In genomic region chr10:96835826-96836365, GRCh38 we compare ENCODE assay signal across 11 cellular contexts. TPM values are rescaled to one million over a fixed set of nuclear protein-coding genes. Genes with fewer than 3 reads are reported as not detected.
DNase-seq lines count a peak whose midpoint lies in the region; ATAC-seq and TF ChIP-seq lines count a peak whose summit lies in the region.
"Had no signal": no experiment of that assay in that cellular context is flagged by ENCODE, and none has a peak within 500 bp of the region (broad histone marks: within the 10 kb centered on the region; RNA-seq: fewer than 3 reads in every experiment).

No MANE protein-coding gene starts in this region.

- no peak for TF ChIP-seq POLR2A in stomach (IDR thresholded peaks at IDR 0.05)

- WGBS in stomach, 5 donors, result 61 to 83% (median 68%) methylated on average over 1 of the region's 1 CpG

- no peaks in the 10 kb centered on the region for H3K9me3 Mint-ChIP-seq in immature natural killer cell

- peak overlapping the region; percentile 21 for H3K27ac ChIP-seq in cardiac muscle cell
- H3K27ac ChIP-seq in VCaP, result peak overlapping the region; percentile 92; the same call in 1 of the 2 replicates
- peak overlapping the region in 3 of 5 donors; percentile 1 to 27 (median 4) for H3K27ac ChIP-seq in stomach

- POLR2A ChIA-PET in HEK293T (lab: Yijun Ruan, JAX), result interaction anchor here (0.8 kb wide), 1 partner anchor 16 kb away, joined by 3 read pairs; no protein-coding TSS in a partner anchor

- H3K27ac Mint-ChIP-seq in immature natural killer cell, result peak overlapping the region in 5 of 6 donors; percentile 2 to 78 (median 34)

- no peak overlapping the region for H3K4me3 Mint-ChIP-seq in immature natural killer cell

- H3K4me1 ChIP-seq in cardiac muscle cell (ENCODE audit: low read depth) (peaks cover 21% of the 10 kb centered on the region), stomach (peaks cover 35 to 83% (median 54%) of the 10 kb centered on the region in 4 donors)

- DNase-seq in cardiac muscle cell (ENCODE audit: low read depth in 1 of 2, low spot score in 1 of 2), result no peak
- no peak for DNase-seq in left cardiac atrium
- DNase-seq in immature natural killer cell, result no peak
- DNase-seq in stomach, result no peak
- DNase-seq in AG08395 (ENCODE audit: low spot score), result no peak
- DNase-seq in H4 (ENCODE audit: low spot score), result no peak
- no peak for DNase-seq in HEK293T (ENCODE audit: extremely low spot score)
- DNase-seq: NCI-H187 treated with DMSO at 0.1 percent for 48 hours, substantia nigra had no signal

- peaks cover 10 to 16% (median 15%) of the 10 kb centered on the region in 3 donors for H3K27me3 Mint-ChIP-seq in immature natural killer cell (ENCODE audit: low read depth in 3 of 3)

- intact Hi-C loops in left cardiac atrium (cut with DNase I), result loop anchor here in 1 of 2 donors (10.0 kb wide), 1 partner anchor 189 kb away; no protein-coding TSS in a partner anchor
- intact Hi-C loops in stomach (cut with DNase I; ENCODE audit: low total_unique reads), result no loop called here

- TF ChIP-seq EP300 in stomach (IDR thresholded peaks at IDR 0.05), result no peak

- no peaks in the 10 kb centered on the region for H3K27me3 ChIP-seq in cardiac muscle cell
- no peaks in the 10 kb centered on the region for H3K27me3 ChIP-seq in stomach

- no peaks in the 10 kb centered on the region for H3K9me3 ChIP-seq in cardiac muscle cell (ENCODE audit: low read depth)
- H3K9me3 ChIP-seq in stomach, result no peaks in the 10 kb centered on the region

- no peak for ATAC-seq in left cardiac atrium
- ATAC-seq: left lobe of liver had no signal

- H3K4me3 ChIP-seq in cardiac muscle cell (no peak overlapping the region), stomach (peak overlapping the region in 1 of 4 donors; percentile 2)

- no peaks in the 10 kb centered on the region for H3K36me3 ChIP-seq in cardiac muscle cell
- H3K36me3 ChIP-seq in stomach, result no peaks in the 10 kb centered on the region

- TF ChIP-seq CTCF in cardiac muscle cell (IDR thresholded peaks at IDR 0.05; ENCODE audit: low read depth, low read length) (no peak), VCaP (conservative IDR thresholded peaks at IDR 0.05) (no peak), stomach (IDR thresholded peaks at IDR 0.05) (no peak)

- H3K36me3 Mint-ChIP-seq in immature natural killer cell, result no peaks in the 10 kb centered on the region

- H3K4me1 Mint-ChIP-seq in immature natural killer cell, result peaks cover 67 to 80% of the 10 kb centered on the region in 2 donors

- CTCF ChIA-PET in HEK293T (lab: Yijun Ruan, JAX), result no interaction called here

TF ChIP-seq in HEK293T, 16 proteins besides CTCF, POLR2A, EP300 and RAD21:
- TF ChIP-seq FOXK2 (IDR thresholded peaks at IDR 0.05) (no peak), TARDBP (IDR thresholded peaks at IDR 0.05) (no peak), CTBP1 (IDR thresholded peaks at IDR 0.05; ENCODE audit: borderline replicate concordance) (no peak), ARNT (IDR thresholded peaks at IDR 0.05) (no peak), ELF4 (IDR thresholded peaks at IDR 0.05) (no peak), L3MBTL2 (conservative IDR thresholded peaks at IDR 0.05) (no peak)

RNA-seq across cellular contexts. Expression of gene LCOR, which starts 3.8 kb away (rescaled TPM):
- 9.9 and 22.2 TPM in 2 replicates for total RNA-seq in cardiac muscle cell
- 13.7 and 21.7 TPM in 2 replicates for polyA plus RNA-seq in cardiac muscle cell
- 10 to 100 TPM; 20.2 to 21.3 TPM for total RNA-seq in left cardiac atrium
- 10 to 100 TPM; 14.1 to 35.1 (median 27.0) TPM for polyA plus RNA-seq in immature natural killer cell
- 10 to 100 TPM; 12.7 to 61.3 (median 31.2) TPM for total RNA-seq in stomach
- polyA plus RNA-seq in stomach, result 1 to 10 TPM; 2.0 to 2.6 (median 2.1) TPM
- 4.7 and 6.4 TPM in 2 replicates for total RNA-seq in H4 (2014; rRNA removed; shearing (Covaris generic))

Comparison
In these comparisons a context has a peak if more than half of its experiments do, and no peak if none do; other contexts are left out.
1. H3K27ac ChIP-seq: peak in every context shown above with its lines; median percentile 92 in VCaP; 21 in cardiac muscle cell; 4 in stomach.